In genomic region chr3:127273196-127273595, GRCh38 we compare ENCODE assay signal across 23 cellular contexts. TPM values are rescaled to one million over a fixed set of nuclear protein-coding genes. Genes with fewer than 3 reads are reported as not detected.
"Had no signal": no experiment of that assay in that cellular context is flagged by ENCODE, and none has a peak within 500 bp of the region (broad histone marks: within the 10 kb centered on the region; RNA-seq: fewer than 3 reads in every experiment).

No MANE protein-coding gene starts in this region.

- H3K36me3 ChIP-seq: brain microvascular endothelial cell, MG63, Peyer's patch had no signal

- H3K9me3 ChIP-seq: Peyer's patch had no signal

- DNase-seq: activated CD4-positive, alpha-beta T cell treated with anti-CD3 and anti-CD28 coated beads for 48 hours; activated CD4-positive, alpha-beta T cell treated with anti-CD3 and anti-CD28 coated beads, Interleukin-2, amount 50 U/mL, for 4 hours; activated CD4-positive, CD25-positive, alpha-beta regulatory T cell treated with anti-CD3 and anti-CD28 coated beads, Interleukin-2, amount 50 U/mL, for 72 hours; activated CD8-positive, alpha-beta memory T cell treated with anti-CD3 and anti-CD28 coated beads, Interleukin-2, amount 10 ng/mL, durations not matched to agents 7 days and 5 days; activated effector memory CD4-positive, alpha-beta T cell treated with anti-CD3 and anti-CD28 coated beads, Interleukin-2, amount 50 U/mL, for 16 hours; activated naive CD4-positive, alpha-beta T cell treated with Interleukin-2 at 50 U/mL for 16 hours; activated T-cell treated with anti-CD3 and anti-CD28 coated beads, Interleukin-2, amount 50 U/mL, for 24 hours; brain microvascular endothelial cell; central memory CD4-positive, alpha-beta T cell; MG63; NCI-H1105; NCI-H1436; NCI-H1694 treated with DMSO at 0.1 percent for 48 hours; NCI-H2081; NCI-H510A treated with DMSO at 0.1 percent for 48 hours; Peyer's patch; SHP77 treated with DMSO at 0.1 percent for 48 hours; T-helper 17 cell; T-helper 9 cell had no signal

- H3K4me3 ChIP-seq: MG63, Peyer's patch had no signal

- H3K4me3 Mint-ChIP-seq: activated CD8-positive, alpha-beta memory T cell treated with anti-CD3 and anti-CD28 coated beads, Interleukin-2, amount 10 ng/mL, durations not matched to agents 7 days and 5 days; activated naive CD8-positive, alpha-beta T cell; activated T-cell treated with anti-CD3 and anti-CD28 coated beads, Interleukin-2, amount 50 U/mL, for 24 hours; T-helper 17 cell; WTC11 had no signal

- H3K27ac Mint-ChIP-seq: activated CD8-positive, alpha-beta memory T cell treated with anti-CD3 and anti-CD28 coated beads, Interleukin-2, amount 10 ng/mL, durations not matched to agents 7 days and 5 days; activated naive CD8-positive, alpha-beta T cell; activated T-cell treated with anti-CD3 and anti-CD28 coated beads, Interleukin-2, amount 50 U/mL, for 24 hours; T-helper 17 cell; WTC11 had no signal

- H3K36me3 Mint-ChIP-seq: activated CD8-positive, alpha-beta memory T cell treated with anti-CD3 and anti-CD28 coated beads, Interleukin-2, amount 10 ng/mL, durations not matched to agents 7 days and 5 days; activated naive CD8-positive, alpha-beta T cell had no signal

- H3K4me1 ChIP-seq: Peyer's patch had no signal

- H3K4me2 ChIP-seq: KMS-11 had no signal

- ATAC-seq: activated CD8-positive, alpha-beta memory T cell treated with anti-CD3 and anti-CD28 coated beads, Interleukin-2, amount 10 ng/mL, durations not matched to agents 7 days and 5 days; T-helper 17 cell; WTC11 had no signal

- H3K9ac ChIP-seq: KMS-11 had no signal

- H3K4me1 Mint-ChIP-seq: activated CD8-positive, alpha-beta memory T cell treated with anti-CD3 and anti-CD28 coated beads, Interleukin-2, amount 10 ng/mL, durations not matched to agents 7 days and 5 days; T-helper 17 cell had no signal

- H3K27me3 ChIP-seq: brain microvascular endothelial cell, Peyer's patch had no signal

- H3K27ac ChIP-seq: brain microvascular endothelial cell, KMS-11, Peyer's patch had no signal

RNA-seq across cellular contexts. Expression of gene PRR20G, which starts 14.7 kb away (rescaled TPM):
- total RNA-seq: activated CD8-positive, alpha-beta memory T cell treated with anti-CD3 and anti-CD28 coated beads, Interleukin-2, amount 10 ng/mL, durations not matched to agents 7 days and 5 days; Peyer's patch; SK-MEL-5; T-helper 17 cell; WTC11 had no signal
